12 cellular contexts compared by ENCODE assay signal in the genomic region with DNA sequence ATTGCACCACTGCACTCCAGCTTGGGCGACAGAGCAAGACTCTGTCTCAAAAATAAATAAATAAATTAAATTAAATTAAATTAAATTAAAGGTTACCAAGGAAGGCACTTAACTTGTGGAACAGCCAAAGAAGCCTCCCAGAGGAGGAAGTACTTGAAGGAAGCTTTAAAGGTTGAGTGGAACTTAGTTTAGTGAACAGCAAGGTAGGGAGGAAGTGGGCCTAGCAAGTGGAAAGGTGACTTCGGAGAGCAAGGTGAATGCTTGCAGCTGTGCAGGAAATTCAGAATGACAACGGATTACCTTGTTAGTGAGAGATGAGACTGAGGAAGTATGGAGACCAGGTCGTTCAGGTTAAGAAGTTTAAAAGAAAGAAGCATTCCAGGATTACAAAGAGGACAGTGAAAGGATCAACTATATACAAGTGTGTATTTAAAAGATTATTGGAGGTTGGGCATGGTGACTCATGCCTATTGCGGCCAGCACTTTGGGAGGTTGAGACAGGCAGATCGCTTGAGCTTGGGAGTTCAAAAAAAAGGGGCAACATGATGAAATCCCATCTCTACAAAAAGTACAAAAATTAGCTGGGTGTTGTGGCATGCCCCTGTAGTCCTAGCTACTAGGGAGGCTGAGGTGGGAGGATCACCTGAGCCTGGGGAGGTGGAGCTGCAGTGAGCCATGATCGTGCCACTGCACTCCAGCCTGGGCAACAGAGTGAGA. TPM values are rescaled to one million over a fixed set of nuclear protein-coding genes. Genes with fewer than 3 reads are reported as not detected.
DNase-seq lines count a peak whose midpoint lies in the region; ATAC-seq, FAIRE-seq and TF ChIP-seq lines count a peak whose summit lies in the region.
"Had no signal": no experiment of that assay in that cellular context is flagged by ENCODE, and none has a peak within 500 bp of the region (broad histone marks: within the 10 kb centered on the region; RNA-seq: fewer than 3 reads in every experiment).

No MANE protein-coding gene starts in this region.

- H3K36me3 Mint-ChIP-seq in activated CD4-positive, alpha-beta T cell treated with anti-CD3 and anti-CD28 coated beads, Interleukin-2, amount 10 ng/mL, durations not matched to agents 7 days and 5 days (ENCODE audit: low read depth), result no peaks in the 10 kb centered on the region
- no peaks in the 10 kb centered on the region for H3K36me3 Mint-ChIP-seq in activated CD8-positive, alpha-beta T cell treated with anti-CD3 and anti-CD28 coated beads for 36 hours (ENCODE audit: low read depth)

- no peak overlapping the region for H3K27ac Mint-ChIP-seq in activated CD4-positive, alpha-beta T cell treated with anti-CD3 and anti-CD28 coated beads, Interleukin-2, amount 10 ng/mL, durations not matched to agents 7 days and 5 days
- H3K27ac Mint-ChIP-seq in activated CD8-positive, alpha-beta T cell treated with anti-CD3 and anti-CD28 coated beads for 36 hours, result no peak overlapping the region

- H3K9me3 ChIP-seq in A549 (no peaks in the 10 kb centered on the region), HUES64 (ENCODE audit: insufficient read depth, low read depth, low read length) (no peaks in the 10 kb centered on the region), adipocyte (ENCODE audit: control insufficient read depth, low read length) (no peaks in the 10 kb centered on the region), hepatocyte (ENCODE audit: low read depth) (no peaks in the 10 kb centered on the region), spleen (no peaks in the 10 kb centered on the region)

- TF ChIP-seq POLR2A in A549 (IDR thresholded peaks at IDR 0.05; ENCODE audit: low read length) (no peak), spleen (IDR thresholded peaks at IDR 0.05) (no peak)

- TF ChIP-seq RAD21 in A549 (conservative IDR thresholded peaks at IDR 0.05 in 1 of 2, IDR thresholded peaks at IDR 0.05 in 1 of 2), result no peak

- FAIRE-seq in A549 (lab: Jason Lieb, UNC), result no peak

- H3K4me3 ChIP-seq in A549 (no peak overlapping the region), HUES64 (ENCODE audit: low read length) (no peak overlapping the region), adipocyte (ENCODE audit: low read length) (no peak overlapping the region), hepatocyte (no peak overlapping the region), spleen (no peak overlapping the region)

- TF ChIP-seq EP300 in A549 (IDR thresholded peaks at IDR 0.05), result peak in 1 of 2 experiments; percentile 58; a peak in 1 of 5 replicates

- H3K9me3 Mint-ChIP-seq in activated CD4-positive, alpha-beta T cell treated with anti-CD3 and anti-CD28 coated beads, Interleukin-2, amount 10 ng/mL, durations not matched to agents 7 days and 5 days, result no peaks in the 10 kb centered on the region
- H3K9me3 Mint-ChIP-seq in activated CD8-positive, alpha-beta T cell treated with anti-CD3 and anti-CD28 coated beads for 36 hours, result no peaks in the 10 kb centered on the region

- intact Hi-C loops in spleen (cut with DNase I; ENCODE audit: low total_unique reads), result no loop called here
- intact Hi-C loops in activated CD8-positive, alpha-beta T cell treated with anti-CD3 and anti-CD28 coated beads for 36 hours (cut with micrococcal nuclease), result no loop called here

- DNase-seq in A549 (ENCODE audit: low read depth in 1 of 2, low spot score in 1 of 2) (peak in 1 of 2 experiments; percentile 79), adipocyte (ENCODE audit: low read depth) (peak; percentile 49), hepatocyte (ENCODE audit: low spot score) (no peak), spleen (no peak)
- DNase-seq in stimulated activated CD4-positive, alpha-beta T cell treated with anti-CD3 and anti-CD28 coated beads, Interleukin-1b, Interleukin-23, amount 100 ng/mL, for 48 hours, result no peak
- no peak for DNase-seq in activated CD4-positive, alpha-beta T cell treated with anti-CD3 and anti-CD28 coated beads, Interleukin-2, amount 10 ng/mL, durations not matched to agents 7 days and 5 days
- DNase-seq in activated CD8-positive, alpha-beta T cell treated with anti-CD3 and anti-CD28 coated beads for 36 hours, result no peak
- DNase-seq: glutamatergic neuron had no signal

- H3K9me2 ChIP-seq in hepatocyte (replicated peaks; ENCODE audit: insufficient read depth), result no peaks in the 10 kb centered on the region

- peak overlapping the region; percentile 65 for H3K4me2 ChIP-seq in A549
- H3K4me2 ChIP-seq in hepatocyte, result no peak overlapping the region

- H3K79me2 ChIP-seq in hepatocyte, result no peaks in the 10 kb centered on the region

- H4K20me1 ChIP-seq in hepatocyte (ENCODE audit: insufficient read depth, poor library complexity, severe bottlenecking), result no peaks in the 10 kb centered on the region

- H3K9ac ChIP-seq in HUES64 (ENCODE audit: low read depth, low read length), result no peak overlapping the region
- no peak overlapping the region for H3K9ac ChIP-seq in adipocyte (ENCODE audit: low read length)

- H3K4me1 Mint-ChIP-seq in activated CD4-positive, alpha-beta T cell treated with anti-CD3 and anti-CD28 coated beads, Interleukin-2, amount 10 ng/mL, durations not matched to agents 7 days and 5 days, result no peaks in the 10 kb centered on the region
- no peaks in the 10 kb centered on the region for H3K4me1 Mint-ChIP-seq in activated CD8-positive, alpha-beta T cell treated with anti-CD3 and anti-CD28 coated beads for 36 hours (ENCODE audit: low read depth)

- peak overlapping the region; percentile 93 to 96 for H3K27ac ChIP-seq in A549
- H3K27ac ChIP-seq in HUES64 (ENCODE audit: low read depth, low read length), result peak overlapping the region; percentile 45
- H3K27ac ChIP-seq in hepatocyte, result peak overlapping the region; percentile 95
- H3K27ac ChIP-seq in spleen, result peak overlapping the region in 1 of 8 donors; percentile 9

- no peaks in the 10 kb centered on the region for H3K27me3 ChIP-seq in HUES64 (ENCODE audit: insufficient read depth, low read length)
- H3K27me3 ChIP-seq in adipocyte (replicated peaks; ENCODE audit: control insufficient read depth, insufficient read depth, low read length), result no peaks in the 10 kb centered on the region
- no peaks in the 10 kb centered on the region for H3K27me3 ChIP-seq in hepatocyte
- H3K27me3 ChIP-seq in spleen (replicated peaks in 1 of 7), result no peaks in the 10 kb centered on the region

- peak in 1 of 2 experiments; percentile 28; a peak in 2 of 6 replicates for ATAC-seq in A549
- ATAC-seq in activated CD8-positive, alpha-beta T cell treated with anti-CD3 and anti-CD28 coated beads for 36 hours, result no peak

- CTCF ChIA-PET in A549 (lab: Yijun Ruan, JAX), result interaction anchor here (1.0 to 3.8 kb wide), 6 partner anchors 8 to 42 kb away, joined by 3 to 29 read pairs (median 4); partner anchors contain the start of gene NT5C2
- CTCF ChIA-PET in activated CD4-positive, alpha-beta T cell treated with anti-CD3 and anti-CD28 coated beads, Interleukin-2, amount 10 ng/mL, durations not matched to agents 7 days and 5 days (lab: Charles Lee), result no interaction called here
- CTCF ChIA-PET in activated CD8-positive, alpha-beta T cell treated with anti-CD3 and anti-CD28 coated beads for 36 hours (lab: Charles Lee), result no interaction called here

- H3K36me3 ChIP-seq in HUES64 (ENCODE audit: insufficient read depth, low read length) (no peaks in the 10 kb centered on the region), adipocyte (ENCODE audit: control insufficient read depth, insufficient read depth, low read length, severe bottlenecking) (no peaks in the 10 kb centered on the region), hepatocyte (replicated peaks; ENCODE audit: insufficient read depth, low read depth) (no peaks in the 10 kb centered on the region), spleen (no peaks in the 10 kb centered on the region)

- WGBS in A549 (ENCODE audit: missing lambda C conversion rate), result 26% methylated on average over 7 of the region's 7 CpGs
- WGBS in HUES64, result 72% methylated on average over 6 of the region's 7 CpGs
- WGBS in hepatocyte (ENCODE audit: low lambda C conversion rate, missing lambda C conversion rate), result 68% methylated on average over 7 of the region's 7 CpGs
- 64 to 68% (median 67%) methylated on average over 7 of the region's 7 CpGs for WGBS in spleen, 5 donors

- H3K4me1 ChIP-seq in A549 (peaks cover 63% of the 10 kb centered on the region), HUES64 (ENCODE audit: insufficient read depth, low read length) (peaks cover 24% of the 10 kb centered on the region), adipocyte (ENCODE audit: control insufficient read depth, insufficient read depth, low read length) (peaks cover 37% of the 10 kb centered on the region), hepatocyte (ENCODE audit: insufficient read depth) (peaks cover 18% of the 10 kb centered on the region), spleen (peaks cover 0 to 11% (median 0%) of the 10 kb centered on the region in 6 donors)

- TF ChIP-seq CTCF in A549 (IDR thresholded peaks at IDR 0.05) (no peak), hepatocyte (IDR thresholded peaks at IDR 0.05; ENCODE audit: poor library complexity) (no peak), spleen (IDR thresholded peaks at IDR 0.05 in 8 of 11, conservative IDR thresholded peaks at IDR 0.05 in 3 of 11) (no peak)
- no peak for TF ChIP-seq CTCF in activated CD8-positive, alpha-beta T cell treated with anti-CD3 and anti-CD28 coated beads for 36 hours (IDR thresholded peaks at IDR 0.05)

- H3K4me3 Mint-ChIP-seq in activated CD4-positive, alpha-beta T cell treated with anti-CD3 and anti-CD28 coated beads, Interleukin-2, amount 10 ng/mL, durations not matched to agents 7 days and 5 days, result no peak overlapping the region
- no peak overlapping the region for H3K4me3 Mint-ChIP-seq in activated CD8-positive, alpha-beta T cell treated with anti-CD3 and anti-CD28 coated beads for 36 hours

- no peak overlapping the region for H2AFZ ChIP-seq in hepatocyte

- POLR2A ChIA-PET in A549 (lab: Yijun Ruan, JAX), result interaction anchor here (1.0 to 1.1 kb wide), 2 partner anchors 8 to 40 kb away, joined by 5 read pairs; partner anchors contain the start of gene NT5C2
- POLR2A ChIA-PET in activated CD4-positive, alpha-beta T cell treated with anti-CD3 and anti-CD28 coated beads, Interleukin-2, amount 10 ng/mL, durations not matched to agents 7 days and 5 days (lab: Charles Lee), result no interaction called here
- POLR2A ChIA-PET in activated CD8-positive, alpha-beta T cell treated with anti-CD3 and anti-CD28 coated beads for 36 hours (lab: Charles Lee), result no interaction called here

- H3K27me3 Mint-ChIP-seq in activated CD4-positive, alpha-beta T cell treated with anti-CD3 and anti-CD28 coated beads, Interleukin-2, amount 10 ng/mL, durations not matched to agents 7 days and 5 days, result no peaks in the 10 kb centered on the region
- H3K27me3 Mint-ChIP-seq in activated CD8-positive, alpha-beta T cell treated with anti-CD3 and anti-CD28 coated beads for 36 hours, result no peaks in the 10 kb centered on the region

RNA-seq across cellular contexts. Expression of gene RPEL1, which starts 12.8 kb away (rescaled TPM):
- polyA plus RNA-seq in A549 (2011; rRNA removed), result 0.12 and 0.34 TPM in 2 replicates
- 0.04 and 0.08 TPM in 2 replicates for polyA plus RNA-seq in A549 (2012; cell fraction: cytosol; rRNA removed)
- 0.06 and 0.07 TPM in 2 replicates for polyA plus RNA-seq in A549 (2012; cell fraction: nucleus; rRNA removed)
- polyA plus RNA-seq in A549 (2017; fragmentation: RNase III; extraction: RNeasy Plus Mini Kit Qiagen cat#74134 plus additional on column Dnase treatment), result 0.13 to 0.20 TPM (median 0.16 TPM) in 3 replicates
- 0.41 and 0.88 TPM in 2 replicates for polyA minus RNA-seq in A549 (2011; rRNA and poly(A)+ RNA removed)
- not detected for polyA plus RNA-seq in HUES64 (2013, experiment 1 of 2)
- not detected for polyA plus RNA-seq in HUES64 (2013, experiment 2 of 2)
- 0.10 TPM in 1 of 2 replicates, not detected in the other for total RNA-seq in hepatocyte
- polyA plus RNA-seq in hepatocyte, result not detected in 2 replicates
- not detected for total RNA-seq in activated CD4-positive, alpha-beta T cell treated with anti-CD3 and anti-CD28 coated beads, Interleukin-2, amount 10 ng/mL, durations not matched to agents 7 days and 5 days
- total RNA-seq in spleen, result under 1 TPM in 1 of 7 donors, not detected in 6; 0.23 TPM
- not detected for polyA plus RNA-seq in spleen
- not detected for total RNA-seq in activated CD8-positive, alpha-beta T cell treated with anti-CD3 and anti-CD28 coated beads for 36 hours
- total RNA-seq: cardiac septum, mononuclear cell had no signal

RNA-seq across cellular contexts. Expression of gene NT5C2, which starts 39.9 kb away (rescaled TPM):
- polyA plus RNA-seq in A549 (2011; rRNA removed), result 163 and 177 TPM in 2 replicates
- 42.1 and 50.9 TPM in 2 replicates for polyA plus RNA-seq in A549 (2012; cell fraction: cytosol; rRNA removed)
- polyA plus RNA-seq in A549 (2012; cell fraction: nucleus; rRNA removed), result 21.7 and 40.4 TPM in 2 replicates
- 81.8 to 89.4 TPM (median 86.4 TPM) in 3 replicates for polyA plus RNA-seq in A549 (2017; fragmentation: RNase III; extraction: RNeasy Plus Mini Kit Qiagen cat#74134 plus additional on column Dnase treatment)
- polyA minus RNA-seq in A549 (2011; rRNA and poly(A)+ RNA removed), result 64.4 and 78.0 TPM in 2 replicates
- 39.7 TPM for polyA plus RNA-seq in HUES64 (2013, experiment 1 of 2)
- polyA plus RNA-seq in HUES64 (2013, experiment 2 of 2), result 40.6 TPM
- total RNA-seq in hepatocyte, result 50.7 and 58.7 TPM in 2 replicates
- 49.2 and 52.0 TPM in 2 replicates for polyA plus RNA-seq in hepatocyte
- 10 to 100 TPM; 66.1 to 80.2 TPM for total RNA-seq in activated CD4-positive, alpha-beta T cell treated with anti-CD3 and anti-CD28 coated beads, Interleukin-2, amount 10 ng/mL, durations not matched to agents 7 days and 5 days
- 100 to 1,000 TPM in 2 of 7 donors, 10 to 100 TPM in 5; 83.6 to 115 (median 96.8) TPM for total RNA-seq in spleen
- 10 to 100 TPM; 21.7 to 32.6 (median 24.5) TPM for polyA plus RNA-seq in spleen
- 10 to 100 TPM; 39.1 to 43.0 TPM for total RNA-seq in activated CD8-positive, alpha-beta T cell treated with anti-CD3 and anti-CD28 coated beads for 36 hours

RNA-seq across cellular contexts. Expression of gene INA, which starts 44.0 kb away (rescaled TPM):
- 30.2 and 32.0 TPM in 2 replicates for polyA plus RNA-seq in A549 (2011; rRNA removed)
- 15.0 and 15.7 TPM in 2 replicates for polyA plus RNA-seq in A549 (2012; cell fraction: cytosol; rRNA removed)
- polyA plus RNA-seq in A549 (2012; cell fraction: nucleus; rRNA removed), result 10.5 and 15.0 TPM in 2 replicates
- 20.9 to 22.7 TPM (median 22.5 TPM) in 3 replicates for polyA plus RNA-seq in A549 (2017; fragmentation: RNase III; extraction: RNeasy Plus Mini Kit Qiagen cat#74134 plus additional on column Dnase treatment)
- 9.8 and 10.0 TPM in 2 replicates for polyA minus RNA-seq in A549 (2011; rRNA and poly(A)+ RNA removed)
- 8.2 TPM for polyA plus RNA-seq in HUES64 (2013, experiment 1 of 2)
- 10.3 TPM for polyA plus RNA-seq in HUES64 (2013, experiment 2 of 2)
- total RNA-seq in hepatocyte, result 0.16 and 0.93 TPM in 2 replicates
- 0.71 TPM in 1 of 2 replicates, not detected in the other for polyA plus RNA-seq in hepatocyte
- under 1 TPM in 1 of 2 experiments, not detected in 1; 0.10 TPM for total RNA-seq in activated CD4-positive, alpha-beta T cell treated with anti-CD3 and anti-CD28 coated beads, Interleukin-2, amount 10 ng/mL, durations not matched to agents 7 days and 5 days
- not detected for total RNA-seq in spleen
- polyA plus RNA-seq in spleen, result under 1 TPM; 0.02 to 0.09 (median 0.03) TPM
- total RNA-seq in activated CD8-positive, alpha-beta T cell treated with anti-CD3 and anti-CD28 coated beads for 36 hours, result under 1 TPM; 0.25 to 0.27 TPM
- total RNA-seq: NCI-H460 had no signal
